ENCODE assay signal across 10 cellular contexts in genomic region chr3:183815565-183815943, GRCh38. TPM values are rescaled to one million over a fixed set of nuclear protein-coding genes. Genes with fewer than 3 reads are reported as not detected.
DNase-seq lines count a peak whose midpoint lies in the region; ATAC-seq, FAIRE-seq and TF ChIP-seq lines count a peak whose summit lies in the region.
"Had no signal": no experiment of that assay in that cellular context is flagged by ENCODE, and none has a peak within 500 bp of the region (broad histone marks: within the 10 kb centered on the region; RNA-seq: fewer than 3 reads in every experiment).

No MANE protein-coding gene starts in this region.

- H3K4me1 Mint-ChIP-seq in T-cell (peaks cover 6 to 19% (median 16%) of the 10 kb centered on the region in 3 donors), glutamatergic neuron (ENCODE audit: low read depth, unreplicated experiment) (peaks cover 36% of the 10 kb centered on the region)

- H3K4me3 Mint-ChIP-seq in T-cell = peak overlapping the region; percentile 43 to 67 (median 45)
- no peak overlapping the region for H3K4me3 Mint-ChIP-seq in glutamatergic neuron (ENCODE audit: unreplicated experiment)

- H3K36me3 Mint-ChIP-seq in T-cell = peaks cover 13% of the 10 kb centered on the region
- peaks cover 5% of the 10 kb centered on the region for H3K36me3 Mint-ChIP-seq in glutamatergic neuron (ENCODE audit: unreplicated experiment)

- no peaks in the 10 kb centered on the region for H3K9me3 Mint-ChIP-seq in T-cell
- H3K9me3 Mint-ChIP-seq in glutamatergic neuron (ENCODE audit: unreplicated experiment) = peaks cover 16% of the 10 kb centered on the region

- H3K27ac Mint-ChIP-seq in T-cell (peak overlapping the region; percentile 71 to 90), glutamatergic neuron (ENCODE audit: unreplicated experiment) (peak overlapping the region; percentile 62)

- no peak for TF ChIP-seq POLR2A in GM12891 (IDR thresholded peaks at IDR 0.05; ENCODE audit: low read depth, low read length)

- CTCF ChIA-PET in T-cell (lab: Charles Lee) = interaction anchor here (0.5 to 1.0 kb wide), 3 partner anchors 10 to 131 kb away, joined by 3 to 5 read pairs (median 4); no protein-coding TSS in a partner anchor

- no peak for FAIRE-seq in GM12891 (lab: Jason Lieb, UNC)

- ATAC-seq in T-cell (replicated peaks in 1 of 4) = peak; percentile 65 to 83 (median 72)
- no peak for ATAC-seq in HG03442 (IDR thresholded peaks at IDR 0.05; ENCODE audit: unreplicated experiment)

- TF ChIP-seq CTCF in glutamatergic neuron (IDR thresholded peaks at IDR 0.05; ENCODE audit: partially characterized antibody, unreplicated experiment) = no peak

- DNase-seq in DMS79 treated with DMSO at 0.1 percent for 48 hours (lab: John Stamatoyannopoulos, UW) = peak; percentile 49
- DNase-seq in DMS79 (lab: John Stamatoyannopoulos, UW) = no peak
- DNase-seq in GM12891 (ENCODE audit: insufficient read length, low spot score) = peak; percentile 55
- DNase-seq in T-cell = peak in 15 of 34 experiments; percentile 6 to 51 (median 14)
- DNase-seq in glutamatergic neuron = no peak
- DNase-seq in KG1 (lab: John Stamatoyannopoulos, UW) = no peak
- DNase-seq in stimulated activated CD4-positive, alpha-beta T cell treated with anti-CD3 and anti-CD28 coated beads, Interleukin-4, amount 100 ng/mL, for 24 hours = no peak
- DNase-seq: NCI-H1092 treated with DMSO at 0.1 percent for 48 hours, RPMI8226 had no signal

- POLR2A ChIA-PET in T-cell (lab: Charles Lee) = interaction anchor here (0.6 to 0.7 kb wide), 2 partner anchors 27 to 28 kb away, joined by 3 to 4 read pairs; no protein-coding TSS in a partner anchor

- H3K27me3 Mint-ChIP-seq in T-cell = no peaks in the 10 kb centered on the region
- H3K27me3 Mint-ChIP-seq in glutamatergic neuron (ENCODE audit: unreplicated experiment) = peaks cover 13% of the 10 kb centered on the region

TF ChIP-seq in GM12891, 5 proteins besides CTCF, POLR2A, EP300 and RAD21:
- TF ChIP-seq POLR2AphosphoS5 (IDR thresholded peaks at IDR 0.05; ENCODE audit: low read depth, low read length) (no peak), SPI1 (IDR thresholded peaks at IDR 0.05; ENCODE audit: low read depth, low read length) (no peak), POU2F2 (IDR thresholded peaks at IDR 0.05; ENCODE audit: low read depth, low read length) (no peak), PAX5 (IDR thresholded peaks at IDR 0.05; ENCODE audit: insufficient read depth, low read length, severe bottlenecking) (no peak), TAF1 (IDR thresholded peaks at IDR 0.05; ENCODE audit: low read depth, low read length) (no peak)
TF ChIP-seq in GM12891: peak in this region for 0.

RNA-seq across cellular contexts. Expression of gene MAP6D1, which starts 9.8 kb away (rescaled TPM):
- not detected for polyA plus RNA-seq in GM12891 (2012; ENCODE audit: low read depth, missing spikeins)
- total RNA-seq in T-cell (1 to 10 TPM; 1.2 to 3.3 (median 2.1) TPM), glutamatergic neuron (ENCODE audit: unreplicated experiment) (10.2 TPM)

Comparison
In these comparisons a context has a peak if more than half of its experiments do, and no peak if none do; other contexts are left out.
1. DNase-seq: peak in DMS79 treated with DMSO at 0.1 percent for 48 hours (single experiment) and GM12891 (single experiment); none in DMS79 (single experiment), glutamatergic neuron (single experiment), KG1 (single experiment) and stimulated activated CD4-positive, alpha-beta T cell treated with anti-CD3 and anti-CD28 coated beads, Interleukin-4, amount 100 ng/mL, for 24 hours (single experiment).